Comparison of ENCODE assay signal across 30 cellular contexts in genomic region chr6:100503043-100503442, GRCh38. TPM values are rescaled to one million over a fixed set of nuclear protein-coding genes. Genes with fewer than 3 reads are reported as not detected.
"Had no signal": no experiment of that assay in that cellular context is flagged by ENCODE, and none has a peak within 500 bp of the region (broad histone marks: within the 10 kb centered on the region; RNA-seq: fewer than 3 reads in every experiment).

No MANE protein-coding gene starts in this region.

- ATAC-seq: naive thymus-derived CD8-positive, alpha-beta T cell; natural killer cell treated with Interleukin-12 subunit alpha and Interleukin-12 subunit beta and Interleukin-15 and Interleukin-18, amount 100 ng/mL, for 72 hours; pancreas; right cardiac atrium; sciatic nerve; stimulated activated memory B cell treated with anti-CD40 and anti-IgM and Interleukin-4, amounts not matched to agents 10 μg/mL and 1 μg/mL and 100 μg/mL, for 72 hours; stimulated activated naive CD8-positive, alpha-beta T cell treated with anti-CD3 and anti-CD28 coated beads, Interleukin-15, amount 100 ng/mL, for 72 hours; stimulated activated naive CD8-positive, alpha-beta T cell treated with anti-CD3 and anti-CD28 coated beads, Interleukin-15, Interleukin-2, amounts not matched to agents 100 U/mL and 50 U/mL, for 24 hours; upper lobe of right lung had no signal

- H3K36me3 ChIP-seq: neutrophil, pancreas, prostate gland, suprapubic skin, tibial artery, transverse colon, upper lobe of right lung, uterus had no signal

- H3K27me3 ChIP-seq: pancreas, spleen, suprapubic skin, testis, tibial artery, transverse colon, upper lobe of right lung, uterus had no signal

- H3K4me2 ChIP-seq: smooth muscle cell had no signal

- H3K4me3 ChIP-seq: pancreas, prostate gland, skin epidermis, smooth muscle cell, spleen, suprapubic skin, testis, tibial artery, transverse colon, upper lobe of right lung, uterus had no signal

- DNase-seq: naive thymus-derived CD8-positive, alpha-beta T cell; nephron progenitor cell; nucleus accumbens; pancreas; right cardiac atrium; spleen; stimulated activated CD4-positive, alpha-beta T cell treated with anti-CD3 and anti-CD28 coated beads, Interleukin-12 subunit alpha, Interleukin-12 subunit beta, amount 100 ng/mL, for 4 hours; stimulated activated CD4-positive, alpha-beta T cell treated with anti-CD3 and anti-CD28 coated beads, Interleukin-1b, Interleukin-23, amount 100 ng/mL, for 48 hours; stimulated activated CD4-positive, alpha-beta T cell treated with anti-CD3 and anti-CD28 coated beads, Interleukin-4, amount 100 ng/mL, for 1 hour; stimulated activated CD4-positive, alpha-beta T cell treated with anti-CD3 and anti-CD28 coated beads, Interleukin-4, amount 100 ng/mL, for 4 hours; stimulated activated CD8-positive, alpha-beta memory T cell treated with anti-CD3 and anti-CD28 coated beads, Interleukin-4, amount 100 ng/mL, for 48 hours; stimulated activated naive CD4-positive, alpha-beta T cell; stimulated activated naive CD8-positive, alpha-beta T cell treated with anti-CD3 and anti-CD28 coated beads, Interleukin-15, amount 100 ng/mL, for 72 hours; stimulated activated naive CD8-positive, alpha-beta T cell treated with anti-CD3 and anti-CD28 coated beads, Interleukin-15, Interleukin-2, amounts not matched to agents 100 U/mL and 50 U/mL, for 24 hours; substantia nigra; testis; tibial artery; transverse colon; upper lobe of right lung; uterus had no signal

- H3K27ac ChIP-seq: neutrophil, pancreas, prostate gland, skin epidermis, spleen, suprapubic skin, testis, transverse colon, upper lobe of right lung, uterus had no signal

- H3K4me1 ChIP-seq: pancreas, prostate gland, spleen, suprapubic skin, testis, transverse colon, upper lobe of right lung, uterus had no signal

- H3K9me3 ChIP-seq: neutrophil, pancreas, prostate gland, suprapubic skin, testis, tibial artery, transverse colon, upper lobe of right lung, uterus had no signal

RNA-seq across cellular contexts. Expression of gene SIM1, which starts 38.3 kb away (rescaled TPM):
- total RNA-seq: naive thymus-derived CD8-positive, alpha-beta T cell; natural killer cell treated with Interleukin-12 subunit alpha and Interleukin-12 subunit beta and Interleukin-15 and Interleukin-18, amount 100 ng/mL, for 72 hours; posterior vena cava; right cardiac atrium; smooth muscle cell; spleen; transverse colon; upper lobe of right lung had no signal
- polyA plus RNA-seq: naive thymus-derived CD8-positive, alpha-beta T cell; right cardiac atrium; smooth muscle cell; spleen; urinary bladder had no signal
